Comparison of ENCODE assay signal across 10 cellular contexts in the genomic region with DNA sequence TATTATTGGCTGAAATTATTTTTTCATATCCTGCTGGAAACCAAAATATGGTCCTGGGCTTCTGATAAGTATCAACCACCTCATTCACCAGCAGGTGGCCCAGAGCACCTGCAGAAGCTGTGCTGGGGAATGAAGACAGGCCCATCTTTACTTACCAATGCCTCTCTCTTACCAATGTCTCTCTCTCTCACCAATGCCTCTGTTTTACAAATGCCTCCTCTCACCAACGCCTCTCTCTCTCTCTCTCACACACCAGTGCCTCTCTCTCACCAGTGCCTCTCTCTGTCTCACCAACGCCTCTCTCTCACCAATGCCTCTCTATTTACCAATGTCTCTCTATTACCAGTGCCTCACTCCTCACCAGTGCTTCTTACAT. TPM values are rescaled to one million over a fixed set of nuclear protein-coding genes. Genes with fewer than 3 reads are reported as not detected.
DNase-seq lines count a peak whose midpoint lies in the region; ATAC-seq and TF ChIP-seq lines count a peak whose summit lies in the region.
"Had no signal": no experiment of that assay in that cellular context is flagged by ENCODE, and none has a peak within 500 bp of the region (broad histone marks: within the 10 kb centered on the region; RNA-seq: fewer than 3 reads in every experiment).

No MANE protein-coding gene starts in this region.

- H3K4me3 ChIP-seq in esophagus squamous epithelium (peak overlapping the region in 2 of 4 donors; percentile 57 to 60), lower leg skin (ENCODE audit: low read depth, poor library complexity, severe bottlenecking) (no peak overlapping the region)

- TF ChIP-seq CTCF in esophagus squamous epithelium (IDR thresholded peaks at IDR 0.05) = peak in 5 of 6 experiments; percentile 40 to 73 (median 61)
- no peak for TF ChIP-seq CTCF in osteocyte (IDR thresholded peaks at IDR 0.05)
- no peak for TF ChIP-seq CTCF in lower leg skin (IDR thresholded peaks at IDR 0.05)

- no peaks in the 10 kb centered on the region for H3K9me3 Mint-ChIP-seq in osteocyte (ENCODE audit: unreplicated experiment)

- no peaks in the 10 kb centered on the region for H3K36me3 Mint-ChIP-seq in osteocyte (ENCODE audit: unreplicated experiment)

- WGBS in esophagus squamous epithelium, 2 donors = 34 to 37% methylated on average over 2 of the region's 2 CpGs
- 41% methylated on average over 2 of the region's 2 CpGs for WGBS in lower leg skin, 2 donors

- no peak overlapping the region for H3K27ac Mint-ChIP-seq in osteocyte (ENCODE audit: unreplicated experiment)

- no peaks in the 10 kb centered on the region for H3K36me3 ChIP-seq in esophagus squamous epithelium

- intact Hi-C loops in esophagus squamous epithelium (cut with DNase I) = loop anchor here (5.0 kb wide), 2 partner anchors 54 to 94 kb away; no protein-coding TSS in a partner anchor
- intact Hi-C loops in lower leg skin (cut with DNase I; ENCODE audit: low total_unique reads) = loop anchor here (10.0 kb wide), 1 partner anchor 92 kb away; no protein-coding TSS in a partner anchor

- peaks cover 0 to 65% (median 4%) of the 10 kb centered on the region in 4 donors for H3K27me3 ChIP-seq in esophagus squamous epithelium

- peak; percentile 30 for DNase-seq in activated CD4-positive, CD25-positive, alpha-beta regulatory T cell treated with anti-CD3 and anti-CD28 coated beads, Interleukin-2, amount 50 U/mL, for 16 hours (ENCODE audit: low read depth, low spot score)
- no peak for DNase-seq in esophagus squamous epithelium (lab: John Stamatoyannopoulos, UW)
- DNase-seq in GOT3 (lab: John Stamatoyannopoulos, UW) = no peak
- DNase-seq in osteocyte (ENCODE audit: extremely low spot score, unreplicated experiment) = no peak
- DNase-seq in lower leg skin (ENCODE audit: low spot score in 2 of 2) = no peak

- TF ChIP-seq POLR2A in esophagus squamous epithelium (IDR thresholded peaks at IDR 0.05) (no peak), lower leg skin (IDR thresholded peaks at IDR 0.05) (no peak)

- H3K9me3 ChIP-seq in esophagus squamous epithelium = no peaks in the 10 kb centered on the region

- peak; percentile 57 for ATAC-seq in GM18511 (IDR thresholded peaks at IDR 0.05; ENCODE audit: unreplicated experiment)
- peak; percentile 36 for ATAC-seq in HG03039 (IDR thresholded peaks at IDR 0.05; ENCODE audit: unreplicated experiment)
- ATAC-seq in GM21528 (IDR thresholded peaks at IDR 0.05; ENCODE audit: low FRiP score, unreplicated experiment) = no peak

- H3K4me1 ChIP-seq in esophagus squamous epithelium = peaks cover 20 to 96% (median 40%) of the 10 kb centered on the region in 3 donors

- H3K4me1 Mint-ChIP-seq in osteocyte (ENCODE audit: unreplicated experiment) = peaks cover 9% of the 10 kb centered on the region

- H3K27ac ChIP-seq in esophagus squamous epithelium = peak overlapping the region in 3 of 4 donors; percentile 38 to 91 (median 90)
- H3K27ac ChIP-seq: KMS-11 had no signal

- H3K27me3 Mint-ChIP-seq in osteocyte (ENCODE audit: unreplicated experiment) = peaks cover 65% of the 10 kb centered on the region

- H3K4me3 Mint-ChIP-seq in osteocyte (ENCODE audit: unreplicated experiment) = no peak overlapping the region

RNA-seq across cellular contexts. Expression of a gene that starts 2.3 kb away (rescaled TPM):
- total RNA-seq in esophagus squamous epithelium (1,000 to 10,000 TPM in 1 of 4 donors, 100 to 1,000 TPM in 3; 469 to 1,903 (median 516) TPM), osteocyte (not detected in 2 replicates), lower leg skin (10 to 100 TPM in 2 of 4 donors, 1 to 10 TPM in 2; 5.7 to 24.8 (median 9.4) TPM)
- total RNA-seq: subcutaneous adipose tissue had no signal

Comparison
In these comparisons a context has a peak if more than half of its experiments do, and no peak if none do; other contexts are left out.
1. CTCF ChIP-seq: peak in esophagus squamous epithelium (5 of 6); none in osteocyte (single experiment) and lower leg skin (0 of 3).
2. RNA of a gene that starts 2.3 kb away (total RNA-seq): 469 to 1,903 TPM in esophagus squamous epithelium; 5.7 to 24.8 TPM in lower leg skin and not detected in osteocyte; every median in the first group is over 10 times any median in the second.